ENCODE assay signal across 30 cellular contexts in genomic region chr20:54180931-54181330, GRCh38. TPM values are rescaled to one million over a fixed set of nuclear protein-coding genes. Genes with fewer than 3 reads are reported as not detected.
"Had no signal": no experiment of that assay in that cellular context is flagged by ENCODE, and none has a peak within 500 bp of the region (broad histone marks: within the 10 kb centered on the region; RNA-seq: fewer than 3 reads in every experiment).

No MANE protein-coding gene starts in this region.

- H3K4me3 Mint-ChIP-seq: naive thymus-derived CD8-positive, alpha-beta T cell; nephron; neural crest cell; stimulated activated effector memory CD8-positive, alpha-beta T cell treated with anti-CD3 and anti-CD28 coated beads, Interleukin-12 subunit alpha, Interleukin-12 subunit beta, amount 100 ng/mL, for 72 hours; stimulated activated naive CD8-positive, alpha-beta T cell treated with anti-CD3 and anti-CD28 coated beads, Interleukin-15, Interleukin-2, amounts not matched to agents 100 ng/mL and 50 ng/mL, for 24 hours; type B pancreatic cell had no signal

- H3K9me3 Mint-ChIP-seq: naive thymus-derived CD8-positive, alpha-beta T cell; nephron; neural crest cell; stimulated activated effector memory CD8-positive, alpha-beta T cell treated with anti-CD3 and anti-CD28 coated beads, Interleukin-12 subunit alpha, Interleukin-12 subunit beta, amount 100 ng/mL, for 72 hours; stimulated activated naive CD8-positive, alpha-beta T cell treated with anti-CD3 and anti-CD28 coated beads, Interleukin-15, Interleukin-2, amounts not matched to agents 100 ng/mL and 50 ng/mL, for 24 hours; type B pancreatic cell had no signal

- H3K4me3 ChIP-seq: left lung, pancreas, prostate gland, sigmoid colon, spleen, tibial nerve, uterus had no signal

- H3K27me3 ChIP-seq: uterus had no signal

- H3K27ac Mint-ChIP-seq: naive thymus-derived CD8-positive, alpha-beta T cell; nephron; stimulated activated effector memory CD8-positive, alpha-beta T cell treated with anti-CD3 and anti-CD28 coated beads, Interleukin-12 subunit alpha, Interleukin-12 subunit beta, amount 100 ng/mL, for 72 hours; stimulated activated naive CD8-positive, alpha-beta T cell treated with anti-CD3 and anti-CD28 coated beads, Interleukin-15, Interleukin-2, amounts not matched to agents 100 ng/mL and 50 ng/mL, for 24 hours; type B pancreatic cell had no signal

- H3K36me3 ChIP-seq: left lung, pancreas, prostate gland, sigmoid colon, spleen, tibial nerve, uterus had no signal

- H3K9me3 ChIP-seq: left lung, pancreas, prostate gland, sigmoid colon, spleen, tibial nerve, uterus had no signal

- H3K36me3 Mint-ChIP-seq: naive thymus-derived CD8-positive, alpha-beta T cell; stimulated activated effector memory CD8-positive, alpha-beta T cell treated with anti-CD3 and anti-CD28 coated beads, Interleukin-12 subunit alpha, Interleukin-12 subunit beta, amount 100 ng/mL, for 72 hours; type B pancreatic cell had no signal

- DNase-seq: hippocampal formation; kidney; left colon; left lung; mesenchymal stem cell; naive thymus-derived CD8-positive, alpha-beta T cell; nucleus accumbens; pancreas; posterior cingulate gyrus; retina; right cardiac atrium; sigmoid colon; small intestine; spleen; stimulated activated CD4-positive, alpha-beta T cell treated with anti-CD3 and anti-CD28 coated beads, Interleukin-4, amount 100 ng/mL, for 24 hours; stimulated activated naive CD4-positive, alpha-beta T cell; substantia nigra; uterus had no signal

- H3K4me1 Mint-ChIP-seq: nephron; neural crest cell; stimulated activated effector memory CD8-positive, alpha-beta T cell treated with anti-CD3 and anti-CD28 coated beads, Interleukin-12 subunit alpha, Interleukin-12 subunit beta, amount 100 ng/mL, for 72 hours had no signal

- H3K27ac ChIP-seq: left lung, pancreas, prostate gland, sigmoid colon, spleen, tibial nerve, uterus had no signal

- H3K4me1 ChIP-seq: left lung, pancreas, prostate gland, sigmoid colon, spleen, tibial nerve, uterus had no signal

- ATAC-seq: left colon; left lung; naive thymus-derived CD8-positive, alpha-beta T cell; pancreas; right cardiac atrium; stimulated activated effector memory CD8-positive, alpha-beta T cell treated with anti-CD3 and anti-CD28 coated beads, Interleukin-12 subunit alpha, Interleukin-12 subunit beta, amount 100 ng/mL, for 72 hours had no signal

- FAIRE-seq: kidney, pancreas, small intestine had no signal

RNA-seq across cellular contexts. Expression of gene CYP24A1, which starts 7.1 kb away (rescaled TPM):
- total RNA-seq: left colon, liver, lung microvascular endothelial cell, mucosa of gallbladder, osteoblast, right cardiac atrium, sigmoid colon, spleen, temporal lobe, tibial nerve had no signal
- polyA plus RNA-seq: liver; naive thymus-derived CD8-positive, alpha-beta T cell; pancreas; right cardiac atrium; spleen had no signal
